8 cellular contexts compared by ENCODE assay signal in the genomic region with DNA sequence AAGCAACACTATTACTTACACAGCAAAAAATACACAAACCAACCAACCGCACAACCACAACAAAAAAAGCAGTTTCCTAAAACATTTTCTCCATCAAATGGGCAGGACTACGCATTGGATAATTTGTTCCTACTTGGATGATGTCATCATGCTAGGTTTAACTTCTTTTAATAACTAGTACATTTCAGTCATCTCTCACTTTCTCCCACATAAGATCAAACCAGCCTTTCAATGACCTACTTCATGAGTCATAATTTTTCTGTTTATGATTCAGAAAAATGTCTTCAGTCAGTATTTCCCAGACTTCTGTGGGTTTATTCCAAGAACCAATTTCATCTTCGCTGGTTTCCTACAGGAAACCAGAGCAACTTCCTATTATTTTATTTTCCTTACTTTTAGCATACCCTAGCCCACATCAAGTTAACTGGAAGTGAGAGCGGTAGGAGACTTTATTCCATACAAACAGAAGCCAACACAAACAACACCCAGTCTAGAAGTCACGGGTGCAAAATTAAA.
DNase-seq lines count a peak whose midpoint lies in the region; ATAC-seq and TF ChIP-seq lines count a peak whose summit lies in the region.

No MANE protein-coding gene starts in this region.

- TF ChIP-seq CTCF in heart left ventricle (IDR thresholded peaks at IDR 0.05) (no peak), esophagus muscularis mucosa (IDR thresholded peaks at IDR 0.05) (no peak), transverse colon (IDR thresholded peaks at IDR 0.05) (no peak)

- in situ Hi-C loops in transverse colon (cut with MboI; ENCODE audit: low pct_ligation_motif_present in 1 of 4, low pct_unique_long_range_greater_than_20kb in 1 of 4, low sequenced_read_pairs in 3 of 4) = no loop called here

- H3K9me3 ChIP-seq in heart left ventricle (no peaks in the 10 kb centered on the region), esophagus muscularis mucosa (no peaks in the 10 kb centered on the region), transverse colon (no peaks in the 10 kb centered on the region)

- no peak for TF ChIP-seq POLR2A in heart left ventricle (IDR thresholded peaks at IDR 0.05)
- no peak for TF ChIP-seq POLR2A in esophagus muscularis mucosa (IDR thresholded peaks at IDR 0.05; ENCODE audit: low read depth)
- no peak for TF ChIP-seq POLR2A in transverse colon (IDR thresholded peaks at IDR 0.05)

- H3K27me3 ChIP-seq in heart left ventricle = no peaks in the 10 kb centered on the region
- no peaks in the 10 kb centered on the region for H3K27me3 ChIP-seq in esophagus muscularis mucosa
- no peaks in the 10 kb centered on the region for H3K27me3 ChIP-seq in transverse colon

- intact Hi-C loops in heart left ventricle (cut with DNase I) = loop anchor here in 1 of 10 donors (10.0 kb wide), 1 partner anchor 234 kb away; no protein-coding TSS in a partner anchor
- intact Hi-C loops in Right ventricle myocardium superior (cut with DNase I) = no loop called here
- intact Hi-C loops in esophagus muscularis mucosa (cut with DNase I) = no loop called here
- intact Hi-C loops in transverse colon (cut with DNase I; ENCODE audit: low total_unique reads) = no loop called here

- peak overlapping the region in 5 of 12 donors; percentile 12 to 74 (median 18) for H3K27ac ChIP-seq in heart left ventricle
- peak overlapping the region; percentile 14 to 53 (median 22) for H3K27ac ChIP-seq in esophagus muscularis mucosa (replicated peaks in 1 of 4)
- H3K27ac ChIP-seq in transverse colon = no peak overlapping the region

- TF ChIP-seq EP300 in esophagus muscularis mucosa (IDR thresholded peaks at IDR 0.05) = no peak
- no peak for TF ChIP-seq EP300 in transverse colon (IDR thresholded peaks at IDR 0.05; ENCODE audit: low read depth)

- WGBS in heart left ventricle, 4 donors = 62 to 70% (median 68%) methylated on average over 5 of the region's 5 CpGs
- 52% methylated on average over 5 of the region's 5 CpGs for WGBS in esophagus muscularis mucosa
- 67 to 68% methylated on average over 5 of the region's 5 CpGs for WGBS in transverse colon (ENCODE audit: low coverage in 1 of 2), 2 donors

- H3K36me3 ChIP-seq in heart left ventricle (no peaks in the 10 kb centered on the region), esophagus muscularis mucosa (no peaks in the 10 kb centered on the region), transverse colon (no peaks in the 10 kb centered on the region)

- peak in 3 of 4 donors; percentile 56 to 82 (median 66) for ATAC-seq in heart left ventricle
- no peak for ATAC-seq in Right ventricle myocardium superior (ENCODE audit: poor library complexity)
- no peak for ATAC-seq in HG03378 (IDR thresholded peaks at IDR 0.05; ENCODE audit: unreplicated experiment)

- H3K4me3 ChIP-seq in heart left ventricle (peak overlapping the region in 4 of 12 donors; percentile 1 to 23 (median 19)), esophagus muscularis mucosa (no peak overlapping the region), transverse colon (no peak overlapping the region)

- H3K4me1 ChIP-seq in heart left ventricle (peaks cover 0 to 18% (median 5%) of the 10 kb centered on the region in 12 donors), esophagus muscularis mucosa (peaks cover 4 to 14% (median 14%) of the 10 kb centered on the region in 4 donors), transverse colon (peaks cover 0 to 6% (median 0%) of the 10 kb centered on the region in 4 donors)

- no peak for DNase-seq in heart left ventricle
- DNase-seq in Right ventricle myocardium superior = no peak
- DNase-seq in MV-4-11 (lab: John Stamatoyannopoulos, UW) = peak; percentile 15
- DNase-seq in esophagus muscularis mucosa (ENCODE audit: extremely low spot score) = no peak
- DNase-seq in stromal cell of bone marrow (ENCODE audit: low read depth) = peak; percentile 90
- DNase-seq in NCI-H2029 treated with DMSO at 0.1 percent for 48 hours (lab: John Stamatoyannopoulos, UW) = no peak
- DNase-seq in transverse colon = no peak

Comparison
In these comparisons a context has a peak if more than half of its experiments do, and no peak if none do; other contexts are left out.
1. ATAC-seq: peak in heart left ventricle (3 of 4); none in Right ventricle myocardium superior (single experiment) and HG03378 (single experiment).
2. DNase-seq: peak in MV-4-11 (single experiment) and stromal cell of bone marrow (single experiment); none in heart left ventricle (0 of 5), Right ventricle myocardium superior (single experiment), esophagus muscularis mucosa (single experiment), NCI-H2029 treated with DMSO at 0.1 percent for 48 hours (single experiment) and transverse colon (single experiment).
3. H3K27ac ChIP-seq: peak in esophagus muscularis mucosa (4 of 4); none in transverse colon (0 of 4).